In the genomic region with DNA sequence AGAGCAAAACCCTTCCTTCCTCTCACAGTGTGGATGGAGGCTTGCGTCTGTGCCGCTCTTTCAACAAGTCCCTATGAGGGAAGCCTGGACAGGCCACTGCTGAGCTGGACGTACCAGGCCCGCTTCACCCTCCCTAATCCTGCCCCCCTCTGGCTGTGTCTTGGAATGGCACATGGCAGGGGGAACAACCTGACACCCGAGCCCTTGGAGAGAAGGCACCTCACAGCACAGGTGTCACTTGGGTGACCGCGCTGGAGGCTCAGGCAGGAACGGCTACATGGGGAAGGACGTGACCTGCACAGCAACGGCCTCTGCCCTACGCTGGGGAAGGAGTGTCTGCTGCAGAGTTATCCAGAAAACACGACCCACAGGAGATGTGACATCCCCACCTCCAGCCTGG, we compare ENCODE assay signal across 13 cellular contexts. TPM values are rescaled to one million over a fixed set of nuclear protein-coding genes. Genes with fewer than 3 reads are reported as not detected.
A peak's percentile ranks its signal among the peaks of the same experiment; 100 is the strongest.
DNase-seq lines count a peak whose midpoint lies in the region; ATAC-seq and TF ChIP-seq lines count a peak whose summit lies in the region.
"Had no signal": no experiment of that assay in that cellular context is flagged by ENCODE, and none has a peak within 500 bp of the region (broad histone marks: within the 10 kb centered on the region; RNA-seq: fewer than 3 reads in every experiment).

No MANE protein-coding gene starts in this region.

- BruUV-seq in Calu3 (replicated peaks; lab: Mats Ljungman, UMichigan), result no TSS peak

- H3K4me3 Mint-ChIP-seq in HFFc6 (no peak overlapping the region), Calu3 (ENCODE audit: low read depth, unreplicated experiment) (no peak overlapping the region)
- H3K4me3 Mint-ChIP-seq: natural killer cell had no signal

- H3K27ac ChIP-seq in DND-41 (ENCODE audit: low read length), result no peak overlapping the region
- H3K27ac ChIP-seq in liver (ENCODE audit: low read depth in 1 of 2, low read length in 2 of 2), result no peak overlapping the region
- H3K27ac ChIP-seq in esophagus muscularis mucosa (replicated peaks in 1 of 4), result no peak overlapping the region

- no peaks in the 10 kb centered on the region for H3K36me3 Mint-ChIP-seq in HFFc6 (ENCODE audit: low read depth)
- H3K36me3 Mint-ChIP-seq in Calu3 (ENCODE audit: insufficient read depth, unreplicated experiment), result peaks cover 38% of the 10 kb centered on the region
- H3K36me3 Mint-ChIP-seq: IgD-negative memory B cell, natural killer cell had no signal

- TF ChIP-seq RAD21 in liver (IDR thresholded peaks at IDR 0.05), result peak in 1 of 2 donors; percentile 18

- peaks cover 83% of the 10 kb centered on the region for H4K20me1 ChIP-seq in DND-41 (ENCODE audit: insufficient read depth, low read length)

- ATAC-seq in DND-41 (ENCODE audit: insufficient read depth, low read depth) (no peak), HG03097 (IDR thresholded peaks at IDR 0.05; ENCODE audit: low FRiP score, unreplicated experiment) (no peak)
- ATAC-seq: natural killer cell had no signal

- peaks cover 34% of the 10 kb centered on the region for H3K4me1 Mint-ChIP-seq in HFFc6 (ENCODE audit: low read depth)
- H3K4me1 Mint-ChIP-seq in Calu3 (ENCODE audit: low read depth, unreplicated experiment), result peaks cover 20% of the 10 kb centered on the region

- no peak for TF ChIP-seq POLR2A in esophagus muscularis mucosa (IDR thresholded peaks at IDR 0.05; ENCODE audit: low read depth)

- H3K27me3 Mint-ChIP-seq in HFFc6 (ENCODE audit: insufficient read depth) (peaks cover 1% of the 10 kb centered on the region), Calu3 (ENCODE audit: unreplicated experiment) (no peaks in the 10 kb centered on the region)
- H3K27me3 Mint-ChIP-seq: IgD-negative memory B cell had no signal

- H3K4me3 ChIP-seq in DND-41 (ENCODE audit: low read depth in 1 of 2, low read length in 2 of 2), result no peak overlapping the region
- no peak overlapping the region for H3K4me3 ChIP-seq in cardiac fibroblast (replicated peaks in 1 of 2; ENCODE audit: low read depth in 2 of 2, low read length in 2 of 2)
- H3K4me3 ChIP-seq in liver (ENCODE audit: low read depth in 1 of 3, low read length in 3 of 3), result no peak overlapping the region
- H3K4me3 ChIP-seq in esophagus muscularis mucosa, result no peak overlapping the region
- H3K4me3 ChIP-seq: skin epidermis, thyroid gland had no signal

- no peaks in the 10 kb centered on the region for H3K9me3 ChIP-seq in DND-41 (ENCODE audit: insufficient read depth, low read length, severe bottlenecking)
- H3K9me3 ChIP-seq in liver (ENCODE audit: control insufficient read depth in 4 of 4, low read length in 3 of 4), result no peaks in the 10 kb centered on the region
- H3K9me3 ChIP-seq in esophagus muscularis mucosa, result no peaks in the 10 kb centered on the region
- H3K9me3 ChIP-seq: thyroid gland had no signal

- H3K4me1 ChIP-seq in DND-41 (ENCODE audit: insufficient read depth, low read length) (no peaks in the 10 kb centered on the region), liver (ENCODE audit: control insufficient read depth in 4 of 4, insufficient read depth in 4 of 4, low read length in 3 of 4) (peaks cover 20 to 60% (median 38%) of the 10 kb centered on the region in 4 donors), esophagus muscularis mucosa (peaks cover 37 to 83% (median 62%) of the 10 kb centered on the region in 4 donors)

- DNase-seq in DND-41 (no peak), HFFc6 (no peak), cardiac fibroblast (ENCODE audit: low read depth in 2 of 2) (peak in 1 of 2 donors; percentile 22), Calu3 (no peak), esophagus muscularis mucosa (ENCODE audit: extremely low spot score) (no peak)
- no peak for DNase-seq in activated effector memory CD4-positive, alpha-beta T cell treated with Interleukin-2 at 50 U/mL for 16 hours
- DNase-seq: natural killer cell, NCI-H2029 treated with DMSO at 0.1 percent for 48 hours, thyroid gland had no signal

- TF ChIP-seq CTCF in DND-41 (IDR thresholded peaks at IDR 0.05; ENCODE audit: borderline replicate concordance, extremely low read depth, low read length, poor library complexity, severe bottlenecking), result peak; percentile 39
- TF ChIP-seq CTCF in HFFc6 (IDR thresholded peaks at IDR 0.05), result peak; percentile 53
- TF ChIP-seq CTCF in cardiac fibroblast (IDR thresholded peaks at IDR 0.05; ENCODE audit: low read depth, low read length), result peak; percentile 32
- TF ChIP-seq CTCF in liver (IDR thresholded peaks at IDR 0.05; ENCODE audit: low read depth, low read length, missing input control), result peak; percentile 12
- no peak for TF ChIP-seq CTCF in Calu3 (IDR thresholded peaks at IDR 0.05; ENCODE audit: unreplicated experiment)
- no peak for TF ChIP-seq CTCF in esophagus muscularis mucosa (IDR thresholded peaks at IDR 0.05)

- WGBS in liver, result 92% methylated on average over 12 of the region's 12 CpGs
- WGBS in esophagus muscularis mucosa, result 86% methylated on average over 7 of the region's 12 CpGs

- peaks cover 91% of the 10 kb centered on the region for H3K79me2 ChIP-seq in DND-41 (ENCODE audit: insufficient read depth, low read length)

- H3K36me3 ChIP-seq in DND-41 (ENCODE audit: insufficient read depth, low read length) (peaks cover 66% of the 10 kb centered on the region), liver (ENCODE audit: control insufficient read depth in 4 of 4, insufficient read depth in 3 of 4, low read depth in 1 of 4, low read length in 3 of 4) (peaks cover 0 to 3% (median 0%) of the 10 kb centered on the region in 4 donors), esophagus muscularis mucosa (peaks cover 0 to 37% (median 28%) of the 10 kb centered on the region in 4 donors)
- H3K36me3 ChIP-seq: thyroid gland had no signal

- intact Hi-C loops in Calu3 (cut with micrococcal nuclease; ENCODE audit: unreplicated experiment) (no loop called here), esophagus muscularis mucosa (cut with DNase I) (no loop called here)

- H3K4me2 ChIP-seq in DND-41 (ENCODE audit: insufficient read depth, low read length), result no peak overlapping the region

- H2AFZ ChIP-seq in DND-41 (ENCODE audit: low read depth, low read length), result no peak overlapping the region

- peak overlapping the region; percentile 9; the same call in 1 of the 2 replicates for H3K27ac Mint-ChIP-seq in HFFc6
- H3K27ac Mint-ChIP-seq in Calu3 (ENCODE audit: unreplicated experiment), result no peak overlapping the region
- H3K27ac Mint-ChIP-seq: IgD-negative memory B cell, natural killer cell had no signal

- H3K9me3 Mint-ChIP-seq in HFFc6 (no peaks in the 10 kb centered on the region), Calu3 (ENCODE audit: low read depth, unreplicated experiment) (no peaks in the 10 kb centered on the region)
- H3K9me3 Mint-ChIP-seq: IgD-negative memory B cell, natural killer cell had no signal

- no peak for TF ChIP-seq EP300 in esophagus muscularis mucosa (IDR thresholded peaks at IDR 0.05)

- no peaks in the 10 kb centered on the region for H3K27me3 ChIP-seq in DND-41 (ENCODE audit: insufficient read depth, low read length, poor library complexity)
- H3K27me3 ChIP-seq in liver (ENCODE audit: control insufficient read depth in 4 of 4, insufficient read depth in 4 of 4, low read length in 3 of 4), result no peaks in the 10 kb centered on the region
- H3K27me3 ChIP-seq in esophagus muscularis mucosa, result no peaks in the 10 kb centered on the region
- H3K27me3 ChIP-seq: thyroid gland had no signal

- H3K9ac ChIP-seq in DND-41 (ENCODE audit: low read depth, low read length), result no peak overlapping the region
- no peak overlapping the region for H3K9ac ChIP-seq in liver (ENCODE audit: low read depth in 1 of 2, low read length in 2 of 2)

- CTCF ChIA-PET in Calu3 (lab: Charles Lee), result no interaction called here

TF ChIP-seq in liver, 16 proteins besides CTCF, POLR2A, EP300 and RAD21 (continues in another document):
- no peak for TF ChIP-seq FOXA2 (IDR thresholded peaks at IDR 0.05)
- TF ChIP-seq, protein P1, sequence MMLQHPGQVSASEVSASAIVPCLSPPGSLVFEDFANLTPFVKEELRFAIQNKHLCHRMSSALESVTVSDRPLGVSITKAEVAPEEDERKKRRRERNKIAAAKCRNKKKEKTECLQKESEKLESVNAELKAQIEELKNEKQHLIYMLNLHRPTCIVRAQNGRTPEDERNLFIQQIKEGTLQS (IDR thresholded peaks at IDR 0.05), result no peak
- TF ChIP-seq GABPA (IDR thresholded peaks at IDR 0.05 in 1 of 2, conservative IDR thresholded peaks at IDR 0.05 in 1 of 2), result no peak
- TF ChIP-seq HNF4G (IDR thresholded peaks at IDR 0.05), result no peak
- TF ChIP-seq YY1 (IDR thresholded peaks at IDR 0.05), result no peak
- TF ChIP-seq JUND (IDR thresholded peaks at IDR 0.05), result no peak
- TF ChIP-seq FOXA1 (IDR thresholded peaks at IDR 0.05), result no peak
- TF ChIP-seq NR2F2 (IDR thresholded peaks at IDR 0.05), result no peak

RNA-seq across cellular contexts. Expression of a gene that starts 11.0 kb away (rescaled TPM):
- 10 to 100 TPM; 51.2 to 64.3 (median 56.1) TPM for total RNA-seq in HFFc6 (2021; fragmentation: NEBNext Ultra II Directional; extraction: Animal tissue kit (Norgen Biotek cat#: 25700))
- total RNA-seq in liver, result 10 to 100 TPM; 15.2 to 40.1 TPM
- 10 to 100 TPM; 15.5 to 28.7 TPM for polyA plus RNA-seq in liver
- 67.6 and 80.1 TPM in 2 replicates for total RNA-seq in Calu3 (2022)
- total RNA-seq in esophagus muscularis mucosa, result 10 to 100 TPM; 30.3 to 35.6 (median 34.9) TPM

RNA-seq across cellular contexts. Expression of a gene that starts 54.1 kb away (rescaled TPM):
- 100 to 1,000 TPM; 109 to 140 (median 131) TPM for total RNA-seq in HFFc6 (2021; fragmentation: NEBNext Ultra II Directional; extraction: Animal tissue kit (Norgen Biotek cat#: 25700))
- total RNA-seq in liver, result 100 to 1,000 TPM in 1 of 2 donors, 10 to 100 TPM in 1; 58.8 to 110 TPM
- 10 to 100 TPM; 33.2 to 34.5 TPM for polyA plus RNA-seq in liver
- 140 and 150 TPM in 2 replicates for total RNA-seq in Calu3 (2022)
- total RNA-seq in esophagus muscularis mucosa, result 100 to 1,000 TPM in 3 of 4 donors, 10 to 100 TPM in 1; 90.0 to 148 (median 125) TPM

Comparison
In these comparisons a context has a peak if more than half of its experiments do, and no peak if none do; other contexts are left out.
1. CTCF ChIP-seq: peak in DND-41 (single experiment), HFFc6 (single experiment), cardiac fibroblast (single experiment) and liver (single experiment); none in Calu3 (single experiment) and esophagus muscularis mucosa (0 of 3).